In the genomic region with DNA sequence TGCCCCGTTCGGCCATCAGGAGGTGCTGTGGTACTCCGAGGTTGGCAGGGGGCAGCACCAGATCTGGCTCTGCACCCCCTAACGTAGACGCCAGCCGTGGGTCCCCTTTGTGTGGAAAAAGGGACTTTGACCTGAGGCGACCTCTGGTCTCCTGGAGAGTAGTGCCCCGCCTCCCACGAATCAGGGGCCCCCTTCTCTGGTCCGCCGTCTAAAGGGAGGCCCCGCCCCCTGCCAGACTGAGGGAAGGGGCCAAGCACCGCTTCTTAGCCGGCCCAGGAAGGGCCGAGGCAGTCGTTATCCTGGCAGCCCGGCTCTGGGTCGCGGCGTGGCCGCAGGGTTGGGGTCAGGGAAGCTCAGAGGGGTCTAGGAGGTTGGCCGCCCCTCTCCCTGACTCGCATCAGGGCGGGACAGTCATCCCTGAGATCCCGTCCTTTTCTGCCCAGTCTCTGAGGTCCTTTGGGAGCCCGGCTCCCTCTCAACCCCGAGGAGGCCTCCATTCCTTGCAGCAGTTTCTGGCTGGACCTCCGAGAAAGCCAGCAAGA, we compare ENCODE assay signal across 8 cellular contexts. TPM values are rescaled to one million over a fixed set of nuclear protein-coding genes. Genes with fewer than 3 reads are reported as not detected.
A peak's percentile ranks its signal among the peaks of the same experiment; 100 is the strongest.
DNase-seq lines count a peak whose midpoint lies in the region; ATAC-seq lines count a peak whose summit lies in the region.

No MANE protein-coding gene starts in this region.

- no peaks in the 10 kb centered on the region for H3K27me3 Mint-ChIP-seq in natural killer cell treated with Interleukin-12 subunit alpha and Interleukin-12 subunit beta and Interleukin-15 and Interleukin-18, amount 100 ng/mL, for 72 hours

- H3K27me3 ChIP-seq in MG63: no peaks in the 10 kb centered on the region
- H3K27me3 ChIP-seq in effector memory CD4-positive, alpha-beta T cell (replicated peaks; ENCODE audit: control insufficient read depth, insufficient read depth, low read length, poor library complexity, severe bottlenecking): no peaks in the 10 kb centered on the region

- DNase-seq in DMS 273 (lab: John Stamatoyannopoulos, UW; ENCODE audit: unreplicated experiment): peak; percentile 75
- no peak for DNase-seq in DMS 273 treated with DMSO at 0.1 percent for 48 hours (lab: John Stamatoyannopoulos, UW)
- DNase-seq in MG63: no peak
- no peak for DNase-seq in effector memory CD4-positive, alpha-beta T cell
- DNase-seq in natural killer cell treated with Interleukin-12 subunit alpha and Interleukin-12 subunit beta and Interleukin-15 and Interleukin-18, amount 100 ng/mL, for 72 hours (ENCODE audit: low spot score): no peak
- no peak for DNase-seq in NCI-H748 treated with DMSO at 0.1 percent for 48 hours (lab: John Stamatoyannopoulos, UW)
- no peak for DNase-seq in SKM-1 treated with dmso at 0.1 percent for 144 hours (lab: John Stamatoyannopoulos, UW; ENCODE audit: unreplicated experiment)

- peak overlapping the region; percentile 84 to 90 for H3K27ac Mint-ChIP-seq in natural killer cell treated with Interleukin-12 subunit alpha and Interleukin-12 subunit beta and Interleukin-15 and Interleukin-18, amount 100 ng/mL, for 72 hours

- ATAC-seq in natural killer cell treated with Interleukin-12 subunit alpha and Interleukin-12 subunit beta and Interleukin-15 and Interleukin-18, amount 100 ng/mL, for 72 hours: no peak
- no peak for ATAC-seq in HG02885 (IDR thresholded peaks at IDR 0.05; ENCODE audit: poor library complexity, unreplicated experiment)

- no peaks in the 10 kb centered on the region for H3K36me3 Mint-ChIP-seq in natural killer cell treated with Interleukin-12 subunit alpha and Interleukin-12 subunit beta and Interleukin-15 and Interleukin-18, amount 100 ng/mL, for 72 hours

- H3K4me1 Mint-ChIP-seq in natural killer cell treated with Interleukin-12 subunit alpha and Interleukin-12 subunit beta and Interleukin-15 and Interleukin-18, amount 100 ng/mL, for 72 hours (ENCODE audit: low read depth in 2 of 2): peaks cover 15 to 33% of the 10 kb centered on the region in 2 donors

- peaks cover 35% of the 10 kb centered on the region for H3K4me1 ChIP-seq in effector memory CD4-positive, alpha-beta T cell (ENCODE audit: control insufficient read depth, insufficient read depth, low read length, poor library complexity, severe bottlenecking)

- peak overlapping the region; percentile 69 for H3K4me3 ChIP-seq in MG63
- H3K4me3 ChIP-seq in effector memory CD4-positive, alpha-beta T cell (ENCODE audit: insufficient read depth, low read depth, low read length, poor library complexity, severe bottlenecking): peak overlapping the region; percentile 93

- H3K9me3 ChIP-seq in MG63: no peaks in the 10 kb centered on the region
- no peaks in the 10 kb centered on the region for H3K9me3 ChIP-seq in effector memory CD4-positive, alpha-beta T cell (ENCODE audit: control insufficient read depth, low read length)

- no peaks in the 10 kb centered on the region; the same call in none of the 2 replicates for H3K36me3 ChIP-seq in MG63
- H3K36me3 ChIP-seq in effector memory CD4-positive, alpha-beta T cell (ENCODE audit: control insufficient read depth, insufficient read depth, low read length): no peaks in the 10 kb centered on the region

- peak overlapping the region; percentile 84 for H3K27ac ChIP-seq in effector memory CD4-positive, alpha-beta T cell (ENCODE audit: insufficient read depth, low read length, poor library complexity, severe bottlenecking)

- H3K9me3 Mint-ChIP-seq in natural killer cell treated with Interleukin-12 subunit alpha and Interleukin-12 subunit beta and Interleukin-15 and Interleukin-18, amount 100 ng/mL, for 72 hours: no peaks in the 10 kb centered on the region

- peak overlapping the region; percentile 75 for H3K4me3 Mint-ChIP-seq in natural killer cell treated with Interleukin-12 subunit alpha and Interleukin-12 subunit beta and Interleukin-15 and Interleukin-18, amount 100 ng/mL, for 72 hours

RNA-seq across cellular contexts. Expression of a gene that starts 0.6 kb away (rescaled TPM):
- 15.5 and 30.7 TPM in 2 replicates for total RNA-seq in MG63 (2014; rRNA removed; shearing (Covaris generic); ENCODE audit: low replicate concordance)
- 10 to 100 TPM in 1 of 2 donors, 1 to 10 TPM in 1; 5.6 to 11.1 TPM for total RNA-seq in natural killer cell treated with Interleukin-12 subunit alpha and Interleukin-12 subunit beta and Interleukin-15 and Interleukin-18, amount 100 ng/mL, for 72 hours

RNA-seq across cellular contexts. Expression of a gene that starts 6.1 kb away (rescaled TPM):
- 8.0 and 13.5 TPM in 2 replicates for total RNA-seq in MG63 (2014; rRNA removed; shearing (Covaris generic); ENCODE audit: low replicate concordance)
- 10 to 100 TPM; 26.9 to 31.9 TPM for total RNA-seq in natural killer cell treated with Interleukin-12 subunit alpha and Interleukin-12 subunit beta and Interleukin-15 and Interleukin-18, amount 100 ng/mL, for 72 hours

RNA-seq across cellular contexts. Expression of a gene that starts 18.5 kb away (rescaled TPM):
- total RNA-seq in MG63 (2014; rRNA removed; shearing (Covaris generic); ENCODE audit: low replicate concordance): 1.4 TPM in 1 of 2 replicates, not detected in the other
- under 1 TPM; 0.25 to 0.26 TPM for total RNA-seq in natural killer cell treated with Interleukin-12 subunit alpha and Interleukin-12 subunit beta and Interleukin-15 and Interleukin-18, amount 100 ng/mL, for 72 hours

RNA-seq across cellular contexts. Expression of a gene that starts 18.7 kb away (rescaled TPM):
- 17.5 and 42.0 TPM in 2 replicates for total RNA-seq in MG63 (2014; rRNA removed; shearing (Covaris generic); ENCODE audit: low replicate concordance)
- 10 to 100 TPM; 48.2 to 65.4 TPM for total RNA-seq in natural killer cell treated with Interleukin-12 subunit alpha and Interleukin-12 subunit beta and Interleukin-15 and Interleukin-18, amount 100 ng/mL, for 72 hours

RNA-seq across cellular contexts. Expression of a gene that starts 22.7 kb away (rescaled TPM):
- total RNA-seq in MG63 (2014; rRNA removed; shearing (Covaris generic); ENCODE audit: low replicate concordance): 3.0 and 8.0 TPM in 2 replicates
- 1 to 10 TPM; 5.5 to 5.6 TPM for total RNA-seq in natural killer cell treated with Interleukin-12 subunit alpha and Interleukin-12 subunit beta and Interleukin-15 and Interleukin-18, amount 100 ng/mL, for 72 hours
